Comparison of ENCODE assay signal across 1 cellular context in genomic region chr12:24198936-24199644, GRCh38.
TF ChIP-seq lines count a peak whose summit lies in the region.

No MANE protein-coding gene starts in this region.

TF ChIP-seq in GM12878, 131 proteins besides CTCF, POLR2A, EP300 and RAD21 (continued from another document and continues in another):
- TF ChIP-seq ZNF687 (IDR thresholded peaks at IDR 0.05) = peak; percentile 80
- no peak for TF ChIP-seq MEF2A (IDR thresholded peaks at IDR 0.05; ENCODE audit: insufficient read depth, low read depth, low read length)
- peak; percentile 65; the same call in 1 of the 2 replicates for TF ChIP-seq NR2F1 (conservative IDR thresholded peaks at IDR 0.05)
- 0 out of 2 replicates have a peak, but pooled peaks have one; percentile 27 for TF ChIP-seq ATF7 (IDR thresholded peaks at IDR 0.05; ENCODE audit: low read depth)
- no peak for TF ChIP-seq TCF7 (IDR thresholded peaks at IDR 0.05; ENCODE audit: borderline replicate concordance)
- TF ChIP-seq BMI1 (IDR thresholded peaks at IDR 0.05; ENCODE audit: borderline replicate concordance) = peak; percentile 38; the same call in 1 of the 2 replicates
- TF ChIP-seq PML (IDR thresholded peaks at IDR 0.05; ENCODE audit: low read length) = no peak
- TF ChIP-seq, protein P1, sequence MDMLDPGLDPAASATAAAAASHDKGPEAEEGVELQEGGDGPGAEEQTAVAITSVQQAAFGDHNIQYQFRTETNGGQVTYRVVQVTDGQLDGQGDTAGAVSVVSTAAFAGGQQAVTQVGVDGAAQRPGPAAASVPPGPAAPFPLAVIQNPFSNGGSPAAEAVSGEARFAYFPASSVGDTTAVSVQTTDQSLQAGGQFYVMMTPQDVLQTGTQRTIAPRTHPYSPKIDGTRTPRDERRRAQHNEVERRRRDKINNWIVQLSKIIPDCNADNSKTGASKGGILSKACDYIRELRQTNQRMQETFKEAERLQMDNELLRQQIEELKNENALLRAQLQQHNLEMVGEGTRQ (IDR thresholded peaks at IDR 0.05; ENCODE audit: borderline replicate concordance, low read depth, low read length) = no peak
- no peak for TF ChIP-seq RCOR1 (conservative IDR thresholded peaks at IDR 0.05; ENCODE audit: low read depth, low read length)
- TF ChIP-seq, protein P2, sequence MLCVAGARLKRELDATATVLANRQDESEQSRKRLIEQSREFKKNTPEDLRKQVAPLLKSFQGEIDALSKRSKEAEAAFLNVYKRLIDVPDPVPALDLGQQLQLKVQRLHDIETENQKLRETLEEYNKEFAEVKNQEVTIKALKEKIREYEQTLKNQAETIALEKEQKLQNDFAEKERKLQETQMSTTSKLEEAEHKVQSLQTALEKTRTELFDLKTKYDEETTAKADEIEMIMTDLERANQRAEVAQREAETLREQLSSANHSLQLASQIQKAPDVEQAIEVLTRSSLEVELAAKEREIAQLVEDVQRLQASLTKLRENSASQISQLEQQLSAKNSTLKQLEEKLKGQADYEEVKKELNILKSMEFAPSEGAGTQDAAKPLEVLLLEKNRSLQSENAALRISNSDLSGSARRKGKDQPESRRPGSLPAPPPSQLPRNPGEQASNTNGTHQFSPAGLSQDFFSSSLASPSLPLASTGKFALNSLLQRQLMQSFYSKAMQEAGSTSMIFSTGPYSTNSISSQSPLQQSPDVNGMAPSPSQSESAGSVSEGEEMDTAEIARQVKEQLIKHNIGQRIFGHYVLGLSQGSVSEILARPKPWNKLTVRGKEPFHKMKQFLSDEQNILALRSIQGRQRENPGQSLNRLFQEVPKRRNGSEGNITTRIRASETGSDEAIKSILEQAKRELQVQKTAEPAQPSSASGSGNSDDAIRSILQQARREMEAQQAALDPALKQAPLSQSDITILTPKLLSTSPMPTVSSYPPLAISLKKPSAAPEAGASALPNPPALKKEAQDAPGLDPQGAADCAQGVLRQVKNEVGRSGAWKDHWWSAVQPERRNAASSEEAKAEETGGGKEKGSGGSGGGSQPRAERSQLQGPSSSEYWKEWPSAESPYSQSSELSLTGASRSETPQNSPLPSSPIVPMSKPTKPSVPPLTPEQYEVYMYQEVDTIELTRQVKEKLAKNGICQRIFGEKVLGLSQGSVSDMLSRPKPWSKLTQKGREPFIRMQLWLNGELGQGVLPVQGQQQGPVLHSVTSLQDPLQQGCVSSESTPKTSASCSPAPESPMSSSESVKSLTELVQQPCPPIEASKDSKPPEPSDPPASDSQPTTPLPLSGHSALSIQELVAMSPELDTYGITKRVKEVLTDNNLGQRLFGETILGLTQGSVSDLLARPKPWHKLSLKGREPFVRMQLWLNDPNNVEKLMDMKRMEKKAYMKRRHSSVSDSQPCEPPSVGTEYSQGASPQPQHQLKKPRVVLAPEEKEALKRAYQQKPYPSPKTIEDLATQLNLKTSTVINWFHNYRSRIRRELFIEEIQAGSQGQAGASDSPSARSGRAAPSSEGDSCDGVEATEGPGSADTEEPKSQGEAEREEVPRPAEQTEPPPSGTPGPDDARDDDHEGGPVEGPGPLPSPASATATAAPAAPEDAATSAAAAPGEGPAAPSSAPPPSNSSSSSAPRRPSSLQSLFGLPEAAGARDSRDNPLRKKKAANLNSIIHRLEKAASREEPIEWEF (IDR thresholded peaks at IDR 0.05; ENCODE audit: insufficient replicate concordance, low read depth, low read length) = no peak
- no peak for TF ChIP-seq ZBED1 (IDR thresholded peaks at IDR 0.05; ENCODE audit: borderline replicate concordance)
- TF ChIP-seq CREM (IDR thresholded peaks at IDR 0.05; ENCODE audit: low read depth) = no peak
- no peak for TF ChIP-seq NR2C1 (IDR thresholded peaks at IDR 0.05)
- no peak for TF ChIP-seq ZNF384 (IDR thresholded peaks at IDR 0.05; ENCODE audit: borderline replicate concordance, low read depth, low read length)
- TF ChIP-seq RBBP5 (conservative IDR thresholded peaks at IDR 0.05) = no peak
- TF ChIP-seq, protein P3, sequence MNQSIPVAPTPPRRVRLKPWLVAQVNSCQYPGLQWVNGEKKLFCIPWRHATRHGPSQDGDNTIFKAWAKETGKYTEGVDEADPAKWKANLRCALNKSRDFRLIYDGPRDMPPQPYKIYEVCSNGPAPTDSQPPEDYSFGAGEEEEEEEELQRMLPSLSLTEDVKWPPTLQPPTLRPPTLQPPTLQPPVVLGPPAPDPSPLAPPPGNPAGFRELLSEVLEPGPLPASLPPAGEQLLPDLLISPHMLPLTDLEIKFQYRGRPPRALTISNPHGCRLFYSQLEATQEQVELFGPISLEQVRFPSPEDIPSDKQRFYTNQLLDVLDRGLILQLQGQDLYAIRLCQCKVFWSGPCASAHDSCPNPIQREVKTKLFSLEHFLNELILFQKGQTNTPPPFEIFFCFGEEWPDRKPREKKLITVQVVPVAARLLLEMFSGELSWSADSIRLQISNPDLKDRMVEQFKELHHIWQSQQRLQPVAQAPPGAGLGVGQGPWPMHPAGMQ (IDR thresholded peaks at IDR 0.05; ENCODE audit: borderline replicate concordance) = no peak
- no peak for TF ChIP-seq TAF1 (IDR thresholded peaks at IDR 0.05; ENCODE audit: borderline replicate concordance, low read depth, low read length)
- no peak for TF ChIP-seq ZNF274 (IDR thresholded peaks at IDR 0.05; ENCODE audit: insufficient read depth, insufficient read length)
- TF ChIP-seq, protein P4, sequence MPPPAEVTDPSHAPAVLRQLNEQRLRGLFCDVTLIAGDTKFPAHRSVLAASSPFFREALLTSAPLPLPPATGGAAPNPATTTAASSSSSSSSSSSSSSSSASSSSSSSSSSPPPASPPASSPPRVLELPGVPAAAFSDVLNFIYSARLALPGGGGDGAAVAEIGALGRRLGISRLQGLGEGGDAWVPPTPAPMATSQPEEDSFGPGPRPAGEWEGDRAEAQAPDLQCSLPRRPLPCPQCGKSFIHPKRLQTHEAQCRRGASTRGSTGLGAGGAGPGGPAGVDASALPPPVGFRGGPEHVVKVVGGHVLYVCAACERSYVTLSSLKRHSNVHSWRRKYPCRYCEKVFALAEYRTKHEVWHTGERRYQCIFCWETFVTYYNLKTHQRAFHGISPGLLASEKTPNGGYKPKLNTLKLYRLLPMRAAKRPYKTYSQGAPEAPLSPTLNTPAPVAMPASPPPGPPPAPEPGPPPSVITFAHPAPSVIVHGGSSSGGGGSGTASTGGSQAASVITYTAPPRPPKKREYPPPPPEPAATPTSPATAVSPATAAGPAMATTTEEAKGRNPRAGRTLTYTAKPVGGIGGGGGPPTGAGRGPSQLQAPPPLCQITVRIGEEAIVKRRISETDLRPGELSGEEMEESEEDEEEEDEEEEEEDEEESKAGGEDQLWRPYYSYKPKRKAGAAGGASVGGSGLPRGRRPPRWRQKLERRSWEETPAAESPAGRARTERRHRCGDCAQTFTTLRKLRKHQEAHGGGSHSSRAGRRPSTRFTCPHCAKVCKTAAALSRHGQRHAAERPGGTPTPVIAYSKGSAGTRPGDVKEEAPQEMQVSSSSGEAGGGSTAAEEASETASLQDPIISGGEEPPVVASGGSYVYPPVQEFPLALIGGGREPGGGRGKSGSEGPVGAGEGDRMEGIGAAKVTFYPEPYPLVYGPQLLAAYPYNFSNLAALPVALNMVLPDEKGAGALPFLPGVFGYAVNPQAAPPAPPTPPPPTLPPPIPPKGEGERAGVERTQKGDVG (CRISPR knock-in tag; IDR thresholded peaks at IDR 0.05) = no peak
- TF ChIP-seq FOXK2 (IDR thresholded peaks at IDR 0.05) = no peak
- TF ChIP-seq WRNIP1 (IDR thresholded peaks at IDR 0.05; ENCODE audit: borderline replicate concordance, low read depth, low read length) = no peak
- TF ChIP-seq, protein P5, sequence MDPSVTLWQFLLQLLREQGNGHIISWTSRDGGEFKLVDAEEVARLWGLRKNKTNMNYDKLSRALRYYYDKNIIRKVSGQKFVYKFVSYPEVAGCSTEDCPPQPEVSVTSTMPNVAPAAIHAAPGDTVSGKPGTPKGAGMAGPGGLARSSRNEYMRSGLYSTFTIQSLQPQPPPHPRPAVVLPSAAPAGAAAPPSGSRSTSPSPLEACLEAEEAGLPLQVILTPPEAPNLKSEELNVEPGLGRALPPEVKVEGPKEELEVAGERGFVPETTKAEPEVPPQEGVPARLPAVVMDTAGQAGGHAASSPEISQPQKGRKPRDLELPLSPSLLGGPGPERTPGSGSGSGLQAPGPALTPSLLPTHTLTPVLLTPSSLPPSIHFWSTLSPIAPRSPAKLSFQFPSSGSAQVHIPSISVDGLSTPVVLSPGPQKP (IDR thresholded peaks at IDR 0.05; ENCODE audit: low read depth, low read length) = no peak
- no peak for TF ChIP-seq MYB (IDR thresholded peaks at IDR 0.05; ENCODE audit: borderline replicate concordance, low read depth, low read length)
- no peak for TF ChIP-seq GABPA (IDR thresholded peaks at IDR 0.05; ENCODE audit: low read depth)
- TF ChIP-seq EZH2 (IDR thresholded peaks at IDR 0.05; ENCODE audit: borderline replicate concordance, control insufficient read depth, low read depth, low read length) = no peak
- TF ChIP-seq KAT2A (conservative IDR thresholded peaks at IDR 0.05; ENCODE audit: control insufficient read depth, low read depth, low read length) = no peak
- no peak for TF ChIP-seq CBX3 (IDR thresholded peaks at IDR 0.05; ENCODE audit: borderline replicate concordance, low read depth)
- TF ChIP-seq EED (IDR thresholded peaks at IDR 0.05; ENCODE audit: low read depth) = no peak
- TF ChIP-seq SUZ12 (IDR thresholded peaks at IDR 0.05; ENCODE audit: unreplicated experiment) = no peak
- no peak for TF ChIP-seq NFXL1 (IDR thresholded peaks at IDR 0.05; ENCODE audit: borderline replicate concordance)
- TF ChIP-seq KDM1A (IDR thresholded peaks at IDR 0.05; ENCODE audit: borderline replicate concordance) = no peak
- TF ChIP-seq, protein P6, sequence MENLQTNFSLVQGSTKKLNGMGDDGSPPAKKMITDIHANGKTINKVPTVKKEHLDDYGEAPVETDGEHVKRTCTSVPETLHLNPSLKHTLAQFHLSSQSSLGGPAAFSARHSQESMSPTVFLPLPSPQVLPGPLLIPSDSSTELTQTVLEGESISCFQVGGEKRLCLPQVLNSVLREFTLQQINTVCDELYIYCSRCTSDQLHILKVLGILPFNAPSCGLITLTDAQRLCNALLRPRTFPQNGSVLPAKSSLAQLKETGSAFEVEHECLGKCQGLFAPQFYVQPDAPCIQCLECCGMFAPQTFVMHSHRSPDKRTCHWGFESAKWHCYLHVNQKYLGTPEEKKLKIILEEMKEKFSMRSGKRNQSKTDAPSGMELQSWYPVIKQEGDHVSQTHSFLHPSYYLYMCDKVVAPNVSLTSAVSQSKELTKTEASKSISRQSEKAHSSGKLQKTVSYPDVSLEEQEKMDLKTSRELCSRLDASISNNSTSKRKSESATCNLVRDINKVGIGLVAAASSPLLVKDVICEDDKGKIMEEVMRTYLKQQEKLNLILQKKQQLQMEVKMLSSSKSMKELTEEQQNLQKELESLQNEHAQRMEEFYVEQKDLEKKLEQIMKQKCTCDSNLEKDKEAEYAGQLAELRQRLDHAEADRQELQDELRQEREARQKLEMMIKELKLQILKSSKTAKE (IDR thresholded peaks at IDR 0.05; ENCODE audit: low read depth, poor library complexity, severe bottlenecking) = no peak
- no peak for TF ChIP-seq RELA (IDR thresholded peaks at IDR 0.05; ENCODE audit: borderline replicate concordance, partially characterized antibody)
- no peak for TF ChIP-seq ESRRA (IDR thresholded peaks at IDR 0.05; ENCODE audit: low read length)
- no peak for TF ChIP-seq E2F4 (IDR thresholded peaks at IDR 0.05; ENCODE audit: low read depth, low read length)
- TF ChIP-seq, protein P7, sequence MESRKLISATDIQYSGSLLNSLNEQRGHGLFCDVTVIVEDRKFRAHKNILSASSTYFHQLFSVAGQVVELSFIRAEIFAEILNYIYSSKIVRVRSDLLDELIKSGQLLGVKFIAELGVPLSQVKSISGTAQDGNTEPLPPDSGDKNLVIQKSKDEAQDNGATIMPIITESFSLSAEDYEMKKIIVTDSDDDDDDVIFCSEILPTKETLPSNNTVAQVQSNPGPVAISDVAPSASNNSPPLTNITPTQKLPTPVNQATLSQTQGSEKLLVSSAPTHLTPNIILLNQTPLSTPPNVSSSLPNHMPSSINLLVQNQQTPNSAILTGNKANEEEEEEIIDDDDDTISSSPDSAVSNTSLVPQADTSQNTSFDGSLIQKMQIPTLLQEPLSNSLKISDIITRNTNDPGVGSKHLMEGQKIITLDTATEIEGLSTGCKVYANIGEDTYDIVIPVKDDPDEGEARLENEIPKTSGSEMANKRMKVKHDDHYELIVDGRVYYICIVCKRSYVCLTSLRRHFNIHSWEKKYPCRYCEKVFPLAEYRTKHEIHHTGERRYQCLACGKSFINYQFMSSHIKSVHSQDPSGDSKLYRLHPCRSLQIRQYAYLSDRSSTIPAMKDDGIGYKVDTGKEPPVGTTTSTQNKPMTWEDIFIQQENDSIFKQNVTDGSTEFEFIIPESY (IDR thresholded peaks at IDR 0.05) = no peak
- no peak for TF ChIP-seq ZNF207 (IDR thresholded peaks at IDR 0.05; ENCODE audit: borderline replicate concordance)
- no peak for TF ChIP-seq IRF4 (IDR thresholded peaks at IDR 0.05; ENCODE audit: low read depth, low read length)
- no peak for TF ChIP-seq PAX8 (IDR thresholded peaks at IDR 0.05)
- no peak for TF ChIP-seq TCF3 (IDR thresholded peaks at IDR 0.05; ENCODE audit: borderline replicate concordance, insufficient read depth, low read depth, low read length)
- TF ChIP-seq ETV6 (conservative IDR thresholded peaks at IDR 0.05 in 1 of 2, IDR thresholded peaks at IDR 0.05 in 1 of 2; ENCODE audit: borderline replicate concordance in 1 of 2, low read depth in 1 of 2) = no peak
